In the genomic region with DNA sequence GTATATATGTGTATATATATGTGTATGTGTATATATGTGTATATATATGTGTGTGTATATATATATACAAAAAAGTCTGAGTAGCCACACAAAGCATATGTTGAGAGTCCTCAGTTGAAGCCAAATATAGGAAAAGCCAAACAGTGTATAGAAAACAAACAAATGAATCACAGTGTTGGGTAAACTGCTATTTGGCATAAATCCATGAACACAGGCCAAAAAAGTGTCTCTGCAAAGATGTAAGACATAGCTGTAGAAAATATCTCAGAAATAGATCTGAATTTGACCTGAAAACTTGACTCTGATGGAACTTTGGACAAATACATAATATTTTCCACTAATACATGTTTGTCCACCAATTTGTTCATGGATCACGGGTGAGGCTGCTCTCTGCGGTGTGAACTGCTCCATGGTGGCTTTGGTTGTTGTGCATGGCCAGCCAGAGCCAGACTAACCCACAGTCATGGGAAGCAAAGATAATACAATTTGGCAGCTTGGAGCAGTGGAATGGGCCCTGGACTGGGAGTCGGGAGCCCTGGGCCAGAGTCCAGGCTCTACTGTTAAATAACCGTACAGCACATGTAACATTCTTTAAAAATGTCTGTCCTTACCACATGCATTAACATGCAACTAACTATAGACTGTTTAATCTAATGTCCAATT, we compare ENCODE assay signal across 29 cellular contexts.
DNase-seq lines count a peak whose midpoint lies in the region; ATAC-seq, FAIRE-seq and TF ChIP-seq lines count a peak whose summit lies in the region.
"Had no signal": no experiment of that assay in that cellular context is flagged by ENCODE, and none has a peak within 500 bp of the region (broad histone marks: within the 10 kb centered on the region; RNA-seq: fewer than 3 reads in every experiment).

No MANE protein-coding gene starts in this region.

- peaks cover 42% of the 10 kb centered on the region for H3K4me1 ChIP-seq in PC-9 (replicated peaks; ENCODE audit: insufficient read depth)

- no peaks in the 10 kb centered on the region for H3K36me3 Mint-ChIP-seq in nephron (ENCODE audit: low read depth)
- no peaks in the 10 kb centered on the region for H3K36me3 Mint-ChIP-seq in activated T-helper 17 cell treated with anti-CD3 and anti-CD28 coated beads, Interleukin-2, amount 50 U/mL, for 72 hours (ENCODE audit: low read depth)
- H3K36me3 Mint-ChIP-seq: CD4-positive, alpha-beta memory T cell had no signal

- TF ChIP-seq CTCF in PC-9 (conservative IDR thresholded peaks at IDR 0.05), result no peak
- TF ChIP-seq CTCF in nephron (IDR thresholded peaks at IDR 0.05; ENCODE audit: unreplicated experiment in 3 of 3), result no peak

- H3K79me2 ChIP-seq in PC-9 (ENCODE audit: low read depth), result no peaks in the 10 kb centered on the region

- no peak for ATAC-seq in activated T-helper 17 cell treated with anti-CD3 and anti-CD28 coated beads, Interleukin-2, amount 50 U/mL, for 72 hours (replicated peaks)
- ATAC-seq: activated naive CD8-positive, alpha-beta T cell treated with anti-CD3 and anti-CD28 coated beads, Interleukin-2, amount 50 U/mL, for 24 hours had no signal

- TF ChIP-seq POLR2A in H54 (IDR thresholded peaks at IDR 0.05; ENCODE audit: low read depth, low read length), result no peak

- no peak overlapping the region for H3K27ac ChIP-seq in PC-9
- H3K27ac ChIP-seq: cardiac muscle cell, dorsolateral prefrontal cortex, SK-N-MC, tibial nerve had no signal

- CTCF ChIA-PET in PC-9 (lab: Charles Lee), result no interaction called here

- POLR2A ChIA-PET in PC-9 (lab: Charles Lee; ENCODE audit: unreplicated experiment), result interaction anchor here (0.7 kb wide), 1 partner anchor 632 kb away, joined by 8 read pairs; no protein-coding TSS in a partner anchor

- H3K9me3 ChIP-seq in PC-9 (ENCODE audit: insufficient read depth, low read depth), result no peaks in the 10 kb centered on the region
- H3K9me3 ChIP-seq: tibial nerve had no signal

- FAIRE-seq in H54 (lab: Jason Lieb, UNC), result no peak
- FAIRE-seq: islet of Langerhans, RCC 7860 had no signal

- no TSS peak for BruUV-seq in PC-9 (replicated peaks; lab: Mats Ljungman, UMichigan)

- H3F3A ChIP-seq in PC-9 (ENCODE audit: insufficient read depth, low read depth), result peaks cover 27% of the 10 kb centered on the region

- intact Hi-C loops in PC-9 (cut with micrococcal nuclease; ENCODE audit: unreplicated experiment), result no loop called here

- peaks cover 6% of the 10 kb centered on the region for H3K4me1 Mint-ChIP-seq in nephron
- no peaks in the 10 kb centered on the region for H3K4me1 Mint-ChIP-seq in activated T-helper 17 cell treated with anti-CD3 and anti-CD28 coated beads, Interleukin-2, amount 50 U/mL, for 72 hours
- H3K4me1 Mint-ChIP-seq: activated naive CD8-positive, alpha-beta T cell treated with anti-CD3 and anti-CD28 coated beads, Interleukin-2, amount 50 U/mL, for 24 hours; CD4-positive, alpha-beta memory T cell; IgD-negative memory B cell had no signal

- H3K4me3 Mint-ChIP-seq in nephron, result no peak overlapping the region
- no peak overlapping the region for H3K4me3 Mint-ChIP-seq in activated T-helper 17 cell treated with anti-CD3 and anti-CD28 coated beads, Interleukin-2, amount 50 U/mL, for 72 hours
- H3K4me3 Mint-ChIP-seq: activated naive CD8-positive, alpha-beta T cell treated with anti-CD3 and anti-CD28 coated beads, Interleukin-2, amount 50 U/mL, for 24 hours; CD4-positive, alpha-beta memory T cell; H9; IgD-negative memory B cell; stimulated activated naive CD8-positive, alpha-beta T cell treated with anti-CD3 and anti-CD28 coated beads, Interleukin-15, Interleukin-2, amounts not matched to agents 100 ng/mL and 50 ng/mL, for 24 hours; T-helper 2 cell treated with Interferon-gamma antibody and Interleukin-4, amounts not matched to agents 5 μg/mL and 100 μg/mL, for 36 hours had no signal

- H3K27me3 Mint-ChIP-seq in nephron (ENCODE audit: low read depth), result peaks cover 5% of the 10 kb centered on the region
- no peaks in the 10 kb centered on the region for H3K27me3 Mint-ChIP-seq in activated T-helper 17 cell treated with anti-CD3 and anti-CD28 coated beads, Interleukin-2, amount 50 U/mL, for 72 hours
- H3K27me3 Mint-ChIP-seq: CD4-positive, alpha-beta memory T cell; IgD-negative memory B cell; stimulated activated naive CD8-positive, alpha-beta T cell treated with anti-CD3 and anti-CD28 coated beads, Interleukin-15, Interleukin-2, amounts not matched to agents 100 ng/mL and 50 ng/mL, for 24 hours had no signal

- H3K4me2 ChIP-seq in PC-9, result peak overlapping the region; percentile 39

- no peaks in the 10 kb centered on the region for H3K9me2 ChIP-seq in PC-9 (ENCODE audit: insufficient read depth)

- H2AFZ ChIP-seq in PC-9, result no peak overlapping the region

- DNase-seq in PC-9 (peak in 1 of 2 experiments; percentile 66), dermis blood vessel endothelial cell (peak; percentile 19), H54 (ENCODE audit: insufficient read length, low spot score) (no peak), NAMALWA (ENCODE audit: low spot score) (no peak), DMS114 treated with DMSO at 0.1 percent for 48 hours (lab: John Stamatoyannopoulos, UW; ENCODE audit: unreplicated experiment) (no peak)
- DNase-seq: activated CD4-positive, alpha-beta T cell treated with anti-CD3 and anti-CD28 coated beads, Interleukin-2, amount 50 U/mL, for 4 hours; activated effector memory CD4-positive, alpha-beta T cell treated with Interleukin-2 at 50 U/mL for 16 hours; activated naive CD8-positive, alpha-beta T cell treated with anti-CD3 and anti-CD28 coated beads, Interleukin-2, amount 50 U/mL, for 24 hours; CD4-positive, alpha-beta memory T cell; dorsolateral prefrontal cortex; foreskin melanocyte; H9; hippocampal formation; NCI-H1694 treated with DMSO at 0.1 percent for 48 hours; NK-92 treated with Interleukin-12 subunit alpha and Interleukin-12 subunit beta, amount 100 ng/mL, for 24 hours; nucleus accumbens; stimulated activated CD4-positive, alpha-beta T cell treated with anti-CD3 and anti-CD28 coated beads, Interleukin-12 subunit alpha, Interleukin-12 subunit beta, amount 100 ng/mL, for 4 hours; stimulated activated CD4-positive, alpha-beta T cell treated with anti-CD3 and anti-CD28 coated beads, Interleukin-4, amount 100 ng/mL, for 4 hours had no signal

- no peaks in the 10 kb centered on the region for H3K36me3 ChIP-seq in PC-9 (ENCODE audit: low read depth)
- H3K36me3 ChIP-seq: cardiac muscle cell, tibial nerve had no signal

- peak overlapping the region; percentile 62 to 89 (median 76) for H3K27ac Mint-ChIP-seq in nephron
- H3K27ac Mint-ChIP-seq in activated T-helper 17 cell treated with anti-CD3 and anti-CD28 coated beads, Interleukin-2, amount 50 U/mL, for 72 hours, result no peak overlapping the region
- H3K27ac Mint-ChIP-seq: activated naive CD8-positive, alpha-beta T cell treated with anti-CD3 and anti-CD28 coated beads, Interleukin-2, amount 50 U/mL, for 24 hours; CD4-positive, alpha-beta memory T cell; H9; IgD-negative memory B cell; stimulated activated naive CD8-positive, alpha-beta T cell treated with anti-CD3 and anti-CD28 coated beads, Interleukin-15, Interleukin-2, amounts not matched to agents 100 ng/mL and 50 ng/mL, for 24 hours; T-helper 2 cell treated with Interferon-gamma antibody and Interleukin-4, amounts not matched to agents 5 μg/mL and 100 μg/mL, for 36 hours had no signal

- H3K4me3 ChIP-seq in PC-9, result no peak overlapping the region
- H3K4me3 ChIP-seq: cardiac muscle cell, dorsolateral prefrontal cortex, SK-N-MC, tibial nerve had no signal

- TF ChIP-seq RAD21 in Ishikawa (IDR thresholded peaks at IDR 0.05; ENCODE audit: low read depth), result no peak

- H3K9me3 Mint-ChIP-seq in nephron, result no peaks in the 10 kb centered on the region
- H3K9me3 Mint-ChIP-seq in activated T-helper 17 cell treated with anti-CD3 and anti-CD28 coated beads, Interleukin-2, amount 50 U/mL, for 72 hours, result no peaks in the 10 kb centered on the region
- H3K9me3 Mint-ChIP-seq: activated naive CD8-positive, alpha-beta T cell treated with anti-CD3 and anti-CD28 coated beads, Interleukin-2, amount 50 U/mL, for 24 hours; H9; stimulated activated naive CD8-positive, alpha-beta T cell treated with anti-CD3 and anti-CD28 coated beads, Interleukin-15, Interleukin-2, amounts not matched to agents 100 ng/mL and 50 ng/mL, for 24 hours; T-helper 2 cell treated with Interferon-gamma antibody and Interleukin-4, amounts not matched to agents 5 μg/mL and 100 μg/mL, for 36 hours had no signal

- no peaks in the 10 kb centered on the region for H3K27me3 ChIP-seq in PC-9 (ENCODE audit: insufficient read depth, low read depth)
- H3K27me3 ChIP-seq: cardiac muscle cell, dorsolateral prefrontal cortex, tibial nerve had no signal

- no peaks in the 10 kb centered on the region for H4K20me1 ChIP-seq in PC-9 (ENCODE audit: insufficient read depth)

- no peak for TF ChIP-seq EP300 in Ishikawa (IDR thresholded peaks at IDR 0.05; ENCODE audit: borderline replicate concordance)

TF ChIP-seq in Ishikawa, 13 proteins besides CTCF, POLR2A, EP300 and RAD21 (continues in another document):
- TF ChIP-seq NFIC (IDR thresholded peaks at IDR 0.05) (peak; percentile 51; the same call in 1 of the 2 replicates), TAF1 (IDR thresholded peaks at IDR 0.05; ENCODE audit: low read depth) (no peak), TEAD4 (IDR thresholded peaks at IDR 0.05) (no peak)
- TF ChIP-seq, protein P1, sequence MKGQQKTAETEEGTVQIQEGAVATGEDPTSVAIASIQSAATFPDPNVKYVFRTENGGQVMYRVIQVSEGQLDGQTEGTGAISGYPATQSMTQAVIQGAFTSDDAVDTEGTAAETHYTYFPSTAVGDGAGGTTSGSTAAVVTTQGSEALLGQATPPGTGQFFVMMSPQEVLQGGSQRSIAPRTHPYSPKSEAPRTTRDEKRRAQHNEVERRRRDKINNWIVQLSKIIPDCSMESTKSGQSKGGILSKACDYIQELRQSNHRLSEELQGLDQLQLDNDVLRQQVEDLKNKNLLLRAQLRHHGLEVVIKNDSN (IDR thresholded peaks at IDR 0.05), result no peak
